ENCODE assay signal across 8 cellular contexts in the genomic region with DNA sequence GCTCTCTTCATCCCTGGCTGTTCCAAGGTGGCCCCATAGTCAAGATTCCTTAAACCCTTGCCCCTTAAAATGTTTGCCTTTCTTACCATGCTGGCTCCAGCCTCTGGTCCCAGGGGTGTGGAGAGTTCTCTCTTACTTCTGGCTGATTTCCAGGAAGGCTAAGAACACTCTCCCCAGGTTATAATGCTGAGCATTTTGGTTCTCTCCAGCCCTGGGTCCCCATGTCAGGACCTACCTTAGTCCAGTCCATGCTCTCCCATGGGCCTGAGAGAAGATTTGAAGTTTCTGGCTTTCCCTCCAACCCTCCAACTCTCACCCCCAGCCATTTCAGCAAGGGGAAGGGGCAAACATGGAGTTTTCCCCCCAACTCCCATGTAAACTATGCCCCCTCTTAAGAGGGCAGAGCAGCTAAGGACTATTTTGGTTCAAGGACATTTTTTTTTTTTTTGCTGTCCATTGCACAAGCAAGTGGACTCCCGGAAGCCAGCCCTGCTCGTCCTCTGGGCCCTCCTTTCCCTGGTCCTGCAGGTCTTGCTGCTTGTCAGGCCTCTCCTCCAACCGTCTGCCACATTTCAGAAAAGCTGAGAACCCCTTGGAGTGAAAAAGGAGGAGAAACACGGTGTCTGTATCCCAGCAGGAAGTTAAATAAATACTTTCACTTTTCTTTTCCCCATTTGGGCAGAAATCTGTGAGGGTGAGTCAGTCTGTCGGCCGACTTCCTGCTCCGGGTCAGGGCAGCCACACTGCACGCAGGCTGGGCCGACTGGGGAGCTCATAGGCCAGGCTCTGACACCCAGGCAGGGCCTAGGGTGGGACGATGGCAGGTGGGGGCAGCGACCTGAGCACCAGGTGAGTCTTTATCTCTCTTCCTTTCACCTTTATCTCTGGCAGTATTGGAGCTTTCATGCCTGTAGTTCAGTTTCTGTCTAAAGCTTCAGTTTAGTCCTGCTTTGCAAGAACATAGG. TPM values are rescaled to one million over a fixed set of nuclear protein-coding genes. Genes with fewer than 3 reads are reported as not detected.
A peak's percentile ranks its signal among the peaks of the same experiment; 100 is the strongest.
DNase-seq lines count a peak whose midpoint lies in the region; ATAC-seq and TF ChIP-seq lines count a peak whose summit lies in the region.

A gene (plus strand): TSS at position 741 of the 965 bp plus-strand sequence. CDS start 77 bp downstream, at position 818.

- peaks cover 73 to 74% of the 10 kb centered on the region in 2 donors for H3K4me1 Mint-ChIP-seq in natural killer cell
- peaks cover 87% of the 10 kb centered on the region for H3K4me1 Mint-ChIP-seq in stimulated activated naive CD8-positive, alpha-beta T cell treated with anti-CD3 and anti-CD28 coated beads, Interleukin-15, amount 100 ng/mL, for 72 hours

- DNase-seq in NCI-H774 (lab: John Stamatoyannopoulos, UW), result peak; percentile 24
- peak; percentile 77 for DNase-seq in epithelial cell of esophagus (ENCODE audit: low read depth)
- peak; percentile 72 for DNase-seq in natural killer cell
- DNase-seq in stimulated activated naive CD8-positive, alpha-beta T cell treated with anti-CD3 and anti-CD28 coated beads, Interleukin-15, amount 100 ng/mL, for 72 hours, result peak; percentile 78 to 87
- DNase-seq in HEK293T (ENCODE audit: extremely low spot score), result no peak

- H3K27me3 Mint-ChIP-seq in natural killer cell (ENCODE audit: low read depth in 2 of 2), result no peaks in the 10 kb centered on the region
- H3K27me3 Mint-ChIP-seq in stimulated activated naive CD8-positive, alpha-beta T cell treated with anti-CD3 and anti-CD28 coated beads, Interleukin-15, amount 100 ng/mL, for 72 hours, result no peaks in the 10 kb centered on the region

- POLR2A ChIA-PET in activated CD8-positive, alpha-beta memory T cell treated with anti-CD3 and anti-CD28 coated beads for 36 hours (lab: Charles Lee), result interaction anchor here (0.6 to 1.5 kb wide), 5 partner anchors 9 to 446 kb away, joined by 3 to 7 read pairs (median 4); no protein-coding TSS in a partner anchor
- POLR2A ChIA-PET in HEK293T (lab: Yijun Ruan, JAX), result interaction anchor here (0.7 kb wide), 1 partner anchor 440 kb away, joined by 3 read pairs; no protein-coding TSS in a partner anchor

- peak; percentile 81 for ATAC-seq in HG02763 (IDR thresholded peaks at IDR 0.05; ENCODE audit: unreplicated experiment)
- peak; percentile 96 to 100 (median 98) for ATAC-seq in natural killer cell
- peak; percentile 99 for ATAC-seq in stimulated activated naive CD8-positive, alpha-beta T cell treated with anti-CD3 and anti-CD28 coated beads, Interleukin-15, amount 100 ng/mL, for 72 hours

- TF ChIP-seq POLR2A in GM15510 (IDR thresholded peaks at IDR 0.05; ENCODE audit: borderline replicate concordance, extremely low read depth, insufficient read length), result peak; percentile 67

- CTCF ChIA-PET in activated CD8-positive, alpha-beta memory T cell treated with anti-CD3 and anti-CD28 coated beads for 36 hours (lab: Charles Lee), result no interaction called here
- CTCF ChIA-PET in HEK293T (lab: Yijun Ruan, JAX), result no interaction called here

- TF ChIP-seq CTCF in epithelial cell of esophagus (IDR thresholded peaks at IDR 0.05; ENCODE audit: insufficient read depth, low read depth, low read length, missing control alignments) (no peak), natural killer cell (IDR thresholded peaks at IDR 0.05) (no peak)

- H3K4me3 Mint-ChIP-seq in natural killer cell, result peak within 1 kb of the TSS; percentile 98
- peak within 1 kb of the TSS; percentile 97 for H3K4me3 Mint-ChIP-seq in stimulated activated naive CD8-positive, alpha-beta T cell treated with anti-CD3 and anti-CD28 coated beads, Interleukin-15, amount 100 ng/mL, for 72 hours

- peak within 1 kb of the TSS; percentile 47 for H3K4me3 ChIP-seq in epithelial cell of esophagus (ENCODE audit: low read length)

- intact Hi-C loops in natural killer cell (cut with micrococcal nuclease), result loop anchor here (5.0 kb wide), 2 partner anchors 91 to 99 kb away; a partner anchor contains a TSS

- peak within 1 kb of the TSS; percentile 98 to 99 for H3K27ac Mint-ChIP-seq in natural killer cell
- peak within 1 kb of the TSS; percentile 99 to 100 for H3K27ac Mint-ChIP-seq in stimulated activated naive CD8-positive, alpha-beta T cell treated with anti-CD3 and anti-CD28 coated beads, Interleukin-15, amount 100 ng/mL, for 72 hours

- peaks cover 17% of the 10 kb centered on the region for H3K36me3 Mint-ChIP-seq in natural killer cell

- no peaks in the 10 kb centered on the region for H3K9me3 Mint-ChIP-seq in natural killer cell
- H3K9me3 Mint-ChIP-seq in stimulated activated naive CD8-positive, alpha-beta T cell treated with anti-CD3 and anti-CD28 coated beads, Interleukin-15, amount 100 ng/mL, for 72 hours, result peaks cover 12 to 16% of the 10 kb centered on the region in 2 donors

TF ChIP-seq in HEK293T, 16 proteins besides CTCF, POLR2A, EP300 and RAD21:
- TF ChIP-seq LEF1 (IDR thresholded peaks at IDR 0.05; ENCODE audit: borderline replicate concordance) (no peak), ARNT (IDR thresholded peaks at IDR 0.05) (no peak), SUZ12 (IDR thresholded peaks at IDR 0.05) (no peak)

RNA-seq across cellular contexts. Expression of the gene that starts here (rescaled TPM):
- 10 to 100 TPM; 26.7 to 27.3 TPM for total RNA-seq in activated CD8-positive, alpha-beta memory T cell treated with anti-CD3 and anti-CD28 coated beads for 36 hours
- total RNA-seq in natural killer cell, result 10 to 100 TPM; 58.4 to 92.6 (median 73.4) TPM
